Comparison of ENCODE assay signal across 1 cellular context in the genomic region with DNA sequence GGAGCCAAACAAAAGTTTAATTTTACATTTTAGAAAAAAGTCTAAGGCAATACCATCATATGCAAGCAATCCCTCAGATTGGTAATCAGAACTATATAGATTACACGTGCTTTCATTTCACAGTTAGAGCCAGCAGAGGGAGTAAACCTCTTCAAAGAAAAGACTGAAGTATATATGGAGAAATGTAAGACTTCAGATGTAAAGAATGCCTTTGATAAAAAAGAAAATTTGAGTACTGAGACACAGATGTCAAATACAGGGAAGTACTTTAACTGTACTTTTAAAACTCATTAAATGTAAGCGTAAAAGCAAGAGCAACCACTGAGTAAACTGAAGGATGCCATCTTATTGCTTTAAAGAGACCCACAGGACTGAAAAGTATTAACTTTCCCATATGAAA.
TF ChIP-seq lines count a peak whose summit lies in the region.

No MANE protein-coding gene starts in this region.

TF ChIP-seq in HepG2, 621 proteins besides CTCF, POLR2A, EP300 and RAD21 (continued from another document and continues in another):
- TF ChIP-seq HMGXB4 (CRISPR knock-in tag; IDR thresholded peaks at IDR 0.05; ENCODE audit: borderline replicate concordance in 1 of 2, low read depth in 1 of 2) (0 out of 4 replicates have a peak, but pooled peaks of 1 of the 2 experiments have one; percentile 23), ZNF577 (CRISPR knock-in tag; IDR thresholded peaks at IDR 0.05; ENCODE audit: borderline replicate concordance, low read depth) (no peak), GATAD2A (CRISPR knock-in tag; IDR thresholded peaks at IDR 0.05) (0 out of 2 replicates have a peak, but pooled peaks have one; percentile 16), ARID5B (CRISPR knock-in tag; IDR thresholded peaks at IDR 0.05) (0 out of 2 replicates have a peak, but pooled peaks have one; percentile 6), ZNF18 (CRISPR knock-in tag; IDR thresholded peaks at IDR 0.05; ENCODE audit: insufficient replicate concordance) (no peak), ZNF776 (CRISPR knock-in tag; IDR thresholded peaks at IDR 0.05) (no peak), ZSCAN22 (CRISPR knock-in tag; IDR thresholded peaks at IDR 0.05) (no peak), ZNF800 (CRISPR knock-in tag; IDR thresholded peaks at IDR 0.05) (no peak), ATF6 (CRISPR knock-in tag; conservative IDR thresholded peaks at IDR 0.05) (no peak), ZNF282 (IDR thresholded peaks at IDR 0.05; ENCODE audit: partially characterized antibody) (no peak), FOSL1 (CRISPR knock-in tag; IDR thresholded peaks at IDR 0.05; ENCODE audit: borderline replicate concordance) (no peak), ZBTB7A (CRISPR knock-in tag; IDR thresholded peaks at IDR 0.05) (no peak), STAG1 (CRISPR knock-in tag; IDR thresholded peaks at IDR 0.05) (peak; percentile 51; the same call in 1 of the 2 replicates), SNAI1 (CRISPR knock-in tag; IDR thresholded peaks at IDR 0.05; ENCODE audit: borderline replicate concordance) (no peak), ZNF24 (IDR thresholded peaks at IDR 0.05) (no peak), ZNF777 (CRISPR knock-in tag; IDR thresholded peaks at IDR 0.05) (no peak), ZBTB25 (CRISPR knock-in tag; IDR thresholded peaks at IDR 0.05) (peak; percentile 47; the same call in 1 of the 2 replicates), ZFP41 (CRISPR knock-in tag; IDR thresholded peaks at IDR 0.05; ENCODE audit: borderline replicate concordance) (no peak), HCFC1 (IDR thresholded peaks at IDR 0.05; ENCODE audit: low read depth, low read length) (no peak), POGK (CRISPR knock-in tag; conservative IDR thresholded peaks at IDR 0.05) (no peak), ZNF891 (CRISPR knock-in tag; IDR thresholded peaks at IDR 0.05) (no peak), ELF1 (CRISPR knock-in tag; IDR thresholded peaks at IDR 0.05) (no peak), STAT6 (CRISPR knock-in tag; IDR thresholded peaks at IDR 0.05; ENCODE audit: borderline replicate concordance) (no peak), ZNF674 (CRISPR knock-in tag; IDR thresholded peaks at IDR 0.05; ENCODE audit: low read depth) (no peak), ZFY (CRISPR knock-in tag; IDR thresholded peaks at IDR 0.05) (no peak), HMG20A (CRISPR knock-in tag; IDR thresholded peaks at IDR 0.05; ENCODE audit: borderline replicate concordance) (no peak), SKI (IDR thresholded peaks at IDR 0.05; ENCODE audit: partially characterized antibody) (no peak), ARID3A (IDR thresholded peaks at IDR 0.05; ENCODE audit: low read depth, low read length) (peak; percentile 62; the same call in 1 of the 2 replicates), ATF7-NPFF (CRISPR knock-in tag; IDR thresholded peaks at IDR 0.05; ENCODE audit: low read depth) (no peak), ZNF883 (CRISPR knock-in tag; IDR thresholded peaks at IDR 0.05; ENCODE audit: not compliant biosample characterization) (no peak), ZNF746 (CRISPR knock-in tag; IDR thresholded peaks at IDR 0.05) (no peak), TBP (CRISPR knock-in tag; IDR thresholded peaks at IDR 0.05) (no peak), ARNTL (CRISPR knock-in tag; IDR thresholded peaks at IDR 0.05) (no peak), FOXK2 (IDR thresholded peaks at IDR 0.05) (no peak), NFIB (CRISPR knock-in tag; IDR thresholded peaks at IDR 0.05; ENCODE audit: borderline replicate concordance) (no peak), TSC22D2 (CRISPR knock-in tag; IDR thresholded peaks at IDR 0.05; ENCODE audit: borderline replicate concordance) (no peak), DNMT3B (CRISPR knock-in tag; conservative IDR thresholded peaks at IDR 0.05) (no peak), ASH2L (IDR thresholded peaks at IDR 0.05; ENCODE audit: insufficient read length, low read depth, low read length) (peak; percentile 19), SMYD3 (CRISPR knock-in tag; IDR thresholded peaks at IDR 0.05) (0 out of 2 replicates have a peak, but pooled peaks have one; percentile 13)
- TF ChIP-seq, protein P1, sequence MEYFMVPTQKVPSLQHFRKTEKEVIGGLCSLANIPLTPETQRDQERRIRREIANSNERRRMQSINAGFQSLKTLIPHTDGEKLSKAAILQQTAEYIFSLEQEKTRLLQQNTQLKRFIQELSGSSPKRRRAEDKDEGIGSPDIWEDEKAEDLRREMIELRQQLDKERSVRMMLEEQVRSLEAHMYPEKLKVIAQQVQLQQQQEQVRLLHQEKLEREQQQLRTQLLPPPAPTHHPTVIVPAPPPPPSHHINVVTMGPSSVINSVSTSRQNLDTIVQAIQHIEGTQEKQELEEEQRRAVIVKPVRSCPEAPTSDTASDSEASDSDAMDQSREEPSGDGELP (IDR thresholded peaks at IDR 0.05; ENCODE audit: borderline replicate concordance, low read depth) = no peak
